Comparison of ENCODE assay signal across 1 cellular context in the genomic region with DNA sequence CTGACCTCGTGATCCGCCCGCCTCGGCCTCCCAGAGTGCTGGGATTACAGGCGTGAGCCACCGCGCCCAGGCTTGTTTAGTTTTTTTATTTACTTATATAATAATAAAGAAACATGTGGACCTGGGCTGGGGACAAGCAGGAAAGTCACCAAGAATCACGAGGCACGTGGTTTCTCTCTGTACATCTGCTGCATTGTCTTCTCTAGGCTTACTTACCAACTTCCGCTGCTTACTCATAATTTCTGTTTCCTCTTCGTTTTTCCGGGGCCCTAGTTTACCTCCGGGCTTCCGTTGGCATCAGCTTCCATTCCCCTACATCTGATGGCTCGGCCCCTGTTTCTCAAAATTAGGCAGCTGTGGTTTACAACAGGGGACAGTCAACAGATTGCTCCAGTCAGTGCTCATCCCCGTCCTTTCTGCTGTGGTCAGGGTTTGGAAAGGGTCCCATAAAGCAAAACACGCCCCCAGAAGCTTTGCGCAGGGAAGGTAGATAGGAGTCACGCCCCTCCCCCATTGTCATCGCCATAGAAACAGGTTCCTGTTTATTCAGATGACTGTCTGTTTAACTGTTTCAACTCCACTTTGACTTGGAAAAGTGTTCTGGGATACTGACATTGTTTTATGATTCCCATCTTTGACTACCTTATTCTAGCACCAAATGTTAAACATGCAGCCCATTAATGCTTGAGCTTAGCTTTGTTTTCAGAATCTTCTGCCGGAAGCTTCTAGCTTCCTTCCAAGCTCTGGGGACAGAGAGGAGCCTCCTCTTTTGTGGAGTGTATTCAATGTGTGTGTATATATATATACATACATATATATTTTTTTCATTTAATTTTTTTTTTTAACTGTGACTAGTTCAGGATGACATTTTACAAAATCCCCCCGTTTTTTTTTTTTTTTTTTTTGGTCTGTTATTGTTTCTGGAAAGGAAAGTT.
A peak's percentile ranks its signal among the peaks of the same experiment; 100 is the strongest.
TF ChIP-seq lines count a peak whose summit lies in the region.

No MANE protein-coding gene starts in this region.

TF ChIP-seq in HepG2, 621 proteins besides CTCF, POLR2A, EP300 and RAD21 (continued from another document):
- TF ChIP-seq, protein P1, sequence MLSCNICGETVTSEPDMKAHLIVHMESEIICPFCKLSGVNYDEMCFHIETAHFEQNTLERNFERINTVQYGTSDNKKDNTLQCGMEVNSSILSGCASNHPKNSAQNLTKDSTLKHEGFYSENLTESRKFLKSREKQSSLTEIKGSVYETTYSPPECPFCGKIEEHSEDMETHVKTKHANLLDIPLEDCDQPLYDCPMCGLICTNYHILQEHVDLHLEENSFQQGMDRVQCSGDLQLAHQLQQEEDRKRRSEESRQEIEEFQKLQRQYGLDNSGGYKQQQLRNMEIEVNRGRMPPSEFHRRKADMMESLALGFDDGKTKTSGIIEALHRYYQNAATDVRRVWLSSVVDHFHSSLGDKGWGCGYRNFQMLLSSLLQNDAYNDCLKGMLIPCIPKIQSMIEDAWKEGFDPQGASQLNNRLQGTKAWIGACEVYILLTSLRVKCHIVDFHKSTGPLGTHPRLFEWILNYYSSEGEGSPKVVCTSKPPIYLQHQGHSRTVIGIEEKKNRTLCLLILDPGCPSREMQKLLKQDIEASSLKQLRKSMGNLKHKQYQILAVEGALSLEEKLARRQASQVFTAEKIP (CRISPR knock-in tag; IDR thresholded peaks at IDR 0.05; ENCODE audit: borderline replicate concordance): no peak
- TF ChIP-seq PCBP1 (IDR thresholded peaks at IDR 0.05; ENCODE audit: borderline replicate concordance, low read depth, low read length) (no peak), ZNF83 (CRISPR knock-in tag; IDR thresholded peaks at IDR 0.05; ENCODE audit: borderline replicate concordance) (no peak), HOXD1 (CRISPR knock-in tag; IDR thresholded peaks at IDR 0.05) (no peak), SOX13 (IDR thresholded peaks at IDR 0.05) (no peak), SOX13 (CRISPR knock-in tag; conservative IDR thresholded peaks at IDR 0.05 in 1 of 2, IDR thresholded peaks at IDR 0.05 in 1 of 2) (no peak), ZNF652 (CRISPR knock-in tag; IDR thresholded peaks at IDR 0.05; ENCODE audit: borderline replicate concordance, low read depth) (peak; percentile 92), ZMAT3 (CRISPR knock-in tag; conservative IDR thresholded peaks at IDR 0.05) (no peak), RFX3 (CRISPR knock-in tag; IDR thresholded peaks at IDR 0.05) (peak; percentile 55; the same call in 1 of the 2 replicates), KDM2A (CRISPR knock-in tag; IDR thresholded peaks at IDR 0.05; ENCODE audit: borderline replicate concordance, low read depth) (no peak), ZNF296 (CRISPR knock-in tag; conservative IDR thresholded peaks at IDR 0.05) (no peak), NFRKB (IDR thresholded peaks at IDR 0.05) (no peak), NR2F2 (IDR thresholded peaks at IDR 0.05; ENCODE audit: borderline replicate concordance, low read depth) (no peak), RBM22 (optimal IDR thresholded peaks at IDR 0.05; ENCODE audit: low read length) (no peak), PHF20 (CRISPR knock-in tag; IDR thresholded peaks at IDR 0.05) (no peak), FOSL2 (CRISPR knock-in tag; IDR thresholded peaks at IDR 0.05) (peak; percentile 41), RFX1 (IDR thresholded peaks at IDR 0.05) (peak; percentile 10; the same call in 1 of the 2 replicates), POGZ (CRISPR knock-in tag; IDR thresholded peaks at IDR 0.05) (no peak), NFIB (CRISPR knock-in tag; IDR thresholded peaks at IDR 0.05; ENCODE audit: borderline replicate concordance) (no peak), RXRB (CRISPR knock-in tag; IDR thresholded peaks at IDR 0.05; ENCODE audit: borderline replicate concordance) (no peak), BRCA1 (CRISPR knock-in tag; IDR thresholded peaks at IDR 0.05) (no peak), ZNF75D (CRISPR knock-in tag; IDR thresholded peaks at IDR 0.05; ENCODE audit: borderline replicate concordance) (no peak), ZNF850 (CRISPR knock-in tag; conservative IDR thresholded peaks at IDR 0.05) (no peak), HIVEP1 (CRISPR knock-in tag; IDR thresholded peaks at IDR 0.05) (no peak), ZFP90 (CRISPR knock-in tag; IDR thresholded peaks at IDR 0.05; ENCODE audit: borderline replicate concordance) (no peak), KDM6A (CRISPR knock-in tag; IDR thresholded peaks at IDR 0.05; ENCODE audit: low read depth) (no peak), TGIF2 (CRISPR knock-in tag; IDR thresholded peaks at IDR 0.05) (no peak), ZNF761 (CRISPR knock-in tag; conservative IDR thresholded peaks at IDR 0.05) (no peak), ZNF766 (CRISPR knock-in tag; IDR thresholded peaks at IDR 0.05; ENCODE audit: borderline replicate concordance) (no peak), NFE2L2 (IDR thresholded peaks at IDR 0.05; ENCODE audit: low read length) (no peak)
- TF ChIP-seq, protein P2, sequence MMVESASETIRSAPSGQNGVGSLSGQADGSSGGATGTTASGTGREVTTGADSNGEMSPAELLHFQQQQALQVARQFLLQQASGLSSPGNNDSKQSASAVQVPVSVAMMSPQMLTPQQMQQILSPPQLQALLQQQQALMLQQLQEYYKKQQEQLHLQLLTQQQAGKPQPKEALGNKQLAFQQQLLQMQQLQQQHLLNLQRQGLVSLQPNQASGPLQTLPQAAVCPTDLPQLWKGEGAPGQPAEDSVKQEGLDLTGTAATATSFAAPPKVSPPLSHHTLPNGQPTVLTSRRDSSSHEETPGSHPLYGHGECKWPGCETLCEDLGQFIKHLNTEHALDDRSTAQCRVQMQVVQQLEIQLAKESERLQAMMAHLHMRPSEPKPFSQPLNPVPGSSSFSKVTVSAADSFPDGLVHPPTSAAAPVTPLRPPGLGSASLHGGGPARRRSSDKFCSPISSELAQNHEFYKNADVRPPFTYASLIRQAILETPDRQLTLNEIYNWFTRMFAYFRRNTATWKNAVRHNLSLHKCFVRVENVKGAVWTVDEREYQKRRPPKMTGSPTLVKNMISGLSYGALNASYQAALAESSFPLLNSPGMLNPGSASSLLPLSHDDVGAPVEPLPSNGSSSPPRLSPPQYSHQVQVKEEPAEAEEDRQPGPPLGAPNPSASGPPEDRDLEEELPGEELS (CRISPR knock-in tag; IDR thresholded peaks at IDR 0.05): no peak
- TF ChIP-seq, protein P3, sequence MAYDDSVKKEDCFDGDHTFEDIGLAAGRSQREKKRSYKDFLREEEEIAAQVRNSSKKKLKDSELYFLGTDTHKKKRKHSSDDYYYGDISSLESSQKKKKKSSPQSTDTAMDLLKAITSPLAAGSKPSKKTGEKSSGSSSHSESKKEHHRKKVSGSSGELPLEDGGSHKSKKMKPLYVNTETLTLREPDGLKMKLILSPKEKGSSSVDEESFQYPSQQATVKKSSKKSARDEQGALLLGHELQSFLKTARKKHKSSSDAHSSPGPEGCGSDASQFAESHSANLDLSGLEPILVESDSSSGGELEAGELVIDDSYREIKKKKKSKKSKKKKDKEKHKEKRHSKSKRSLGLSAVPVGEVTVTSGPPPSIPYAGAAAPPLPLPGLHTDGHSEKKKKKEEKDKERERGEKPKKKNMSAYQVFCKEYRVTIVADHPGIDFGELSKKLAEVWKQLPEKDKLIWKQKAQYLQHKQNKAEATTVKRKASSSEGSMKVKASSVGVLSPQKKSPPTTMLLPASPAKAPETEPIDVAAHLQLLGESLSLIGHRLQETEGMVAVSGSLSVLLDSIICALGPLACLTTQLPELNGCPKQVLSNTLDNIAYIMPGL (CRISPR knock-in tag; IDR thresholded peaks at IDR 0.05; ENCODE audit: borderline replicate concordance in 1 of 2, low read depth in 1 of 2): no peak
- TF ChIP-seq, protein P4, sequence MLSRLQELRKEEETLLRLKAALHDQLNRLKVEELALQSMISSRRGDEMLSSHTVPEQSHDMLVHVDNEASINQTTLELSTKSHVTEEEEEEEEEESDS (CRISPR knock-in tag; IDR thresholded peaks at IDR 0.05; ENCODE audit: borderline replicate concordance): no peak
- TF ChIP-seq, protein P5, sequence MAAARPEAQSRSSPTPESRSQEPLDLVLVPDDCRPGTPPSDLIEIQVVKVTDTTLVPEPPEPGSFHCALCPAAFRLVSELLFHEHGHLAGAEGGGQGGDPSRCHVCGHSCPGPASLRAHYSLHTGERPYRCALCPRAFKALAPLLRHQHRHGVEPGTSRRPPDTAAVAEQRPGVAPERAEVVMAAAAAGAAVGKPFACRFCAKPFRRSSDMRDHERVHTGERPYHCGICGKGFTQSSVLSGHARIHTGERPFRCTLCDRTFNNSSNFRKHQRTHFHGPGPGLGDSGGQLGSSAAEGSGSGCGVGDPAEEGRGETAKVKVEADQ (CRISPR knock-in tag; IDR thresholded peaks at IDR 0.05; ENCODE audit: borderline replicate concordance): no peak
- TF ChIP-seq, protein P6, sequence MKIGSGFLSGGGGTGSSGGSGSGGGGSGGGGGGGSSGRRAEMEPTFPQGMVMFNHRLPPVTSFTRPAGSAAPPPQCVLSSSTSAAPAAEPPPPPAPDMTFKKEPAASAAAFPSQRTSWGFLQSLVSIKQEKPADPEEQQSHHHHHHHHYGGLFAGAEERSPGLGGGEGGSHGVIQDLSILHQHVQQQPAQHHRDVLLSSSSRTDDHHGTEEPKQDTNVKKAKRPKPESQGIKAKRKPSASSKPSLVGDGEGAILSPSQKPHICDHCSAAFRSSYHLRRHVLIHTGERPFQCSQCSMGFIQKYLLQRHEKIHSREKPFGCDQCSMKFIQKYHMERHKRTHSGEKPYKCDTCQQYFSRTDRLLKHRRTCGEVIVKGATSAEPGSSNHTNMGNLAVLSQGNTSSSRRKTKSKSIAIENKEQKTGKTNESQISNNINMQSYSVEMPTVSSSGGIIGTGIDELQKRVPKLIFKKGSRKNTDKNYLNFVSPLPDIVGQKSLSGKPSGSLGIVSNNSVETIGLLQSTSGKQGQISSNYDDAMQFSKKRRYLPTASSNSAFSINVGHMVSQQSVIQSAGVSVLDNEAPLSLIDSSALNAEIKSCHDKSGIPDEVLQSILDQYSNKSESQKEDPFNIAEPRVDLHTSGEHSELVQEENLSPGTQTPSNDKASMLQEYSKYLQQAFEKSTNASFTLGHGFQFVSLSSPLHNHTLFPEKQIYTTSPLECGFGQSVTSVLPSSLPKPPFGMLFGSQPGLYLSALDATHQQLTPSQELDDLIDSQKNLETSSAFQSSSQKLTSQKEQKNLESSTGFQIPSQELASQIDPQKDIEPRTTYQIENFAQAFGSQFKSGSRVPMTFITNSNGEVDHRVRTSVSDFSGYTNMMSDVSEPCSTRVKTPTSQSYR (CRISPR knock-in tag; IDR thresholded peaks at IDR 0.05; ENCODE audit: borderline replicate concordance): peak; percentile 66
- TF ChIP-seq, protein P7, sequence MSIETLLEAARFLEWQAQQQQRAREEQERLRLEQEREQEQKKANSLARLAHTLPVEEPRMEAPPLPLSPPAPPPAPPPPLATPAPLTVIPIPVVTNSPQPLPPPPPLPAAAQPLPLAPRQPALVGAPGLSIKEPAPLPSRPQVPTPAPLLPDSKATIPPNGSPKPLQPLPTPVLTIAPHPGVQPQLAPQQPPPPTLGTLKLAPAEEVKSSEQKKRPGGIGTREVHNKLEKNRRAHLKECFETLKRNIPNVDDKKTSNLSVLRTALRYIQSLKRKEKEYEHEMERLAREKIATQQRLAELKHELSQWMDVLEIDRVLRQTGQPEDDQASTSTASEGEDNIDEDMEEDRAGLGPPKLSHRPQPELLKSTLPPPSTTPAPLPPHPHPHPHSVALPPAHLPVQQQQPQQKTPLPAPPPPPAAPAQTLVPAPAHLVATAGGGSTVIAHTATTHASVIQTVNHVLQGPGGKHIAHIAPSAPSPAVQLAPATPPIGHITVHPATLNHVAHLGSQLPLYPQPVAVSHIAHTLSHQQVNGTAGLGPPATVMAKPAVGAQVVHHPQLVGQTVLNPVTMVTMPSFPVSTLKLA (IDR thresholded peaks at IDR 0.05): 0 out of 2 replicates have a peak, but pooled peaks have one; percentile 16
- TF ChIP-seq, protein P8, sequence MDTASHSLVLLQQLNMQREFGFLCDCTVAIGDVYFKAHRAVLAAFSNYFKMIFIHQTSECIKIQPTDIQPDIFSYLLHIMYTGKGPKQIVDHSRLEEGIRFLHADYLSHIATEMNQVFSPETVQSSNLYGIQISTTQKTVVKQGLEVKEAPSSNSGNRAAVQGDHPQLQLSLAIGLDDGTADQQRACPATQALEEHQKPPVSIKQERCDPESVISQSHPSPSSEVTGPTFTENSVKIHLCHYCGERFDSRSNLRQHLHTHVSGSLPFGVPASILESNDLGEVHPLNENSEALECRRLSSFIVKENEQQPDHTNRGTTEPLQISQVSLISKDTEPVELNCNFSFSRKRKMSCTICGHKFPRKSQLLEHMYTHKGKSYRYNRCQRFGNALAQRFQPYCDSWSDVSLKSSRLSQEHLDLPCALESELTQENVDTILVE (CRISPR knock-in tag; IDR thresholded peaks at IDR 0.05): no peak
- TF ChIP-seq, protein P9, sequence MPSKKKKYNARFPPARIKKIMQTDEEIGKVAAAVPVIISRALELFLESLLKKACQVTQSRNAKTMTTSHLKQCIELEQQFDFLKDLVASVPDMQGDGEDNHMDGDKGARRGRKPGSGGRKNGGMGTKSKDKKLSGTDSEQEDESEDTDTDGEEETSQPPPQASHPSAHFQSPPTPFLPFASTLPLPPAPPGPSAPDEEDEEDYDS (CRISPR knock-in tag; IDR thresholded peaks at IDR 0.05): no peak
- TF ChIP-seq, protein P10, sequence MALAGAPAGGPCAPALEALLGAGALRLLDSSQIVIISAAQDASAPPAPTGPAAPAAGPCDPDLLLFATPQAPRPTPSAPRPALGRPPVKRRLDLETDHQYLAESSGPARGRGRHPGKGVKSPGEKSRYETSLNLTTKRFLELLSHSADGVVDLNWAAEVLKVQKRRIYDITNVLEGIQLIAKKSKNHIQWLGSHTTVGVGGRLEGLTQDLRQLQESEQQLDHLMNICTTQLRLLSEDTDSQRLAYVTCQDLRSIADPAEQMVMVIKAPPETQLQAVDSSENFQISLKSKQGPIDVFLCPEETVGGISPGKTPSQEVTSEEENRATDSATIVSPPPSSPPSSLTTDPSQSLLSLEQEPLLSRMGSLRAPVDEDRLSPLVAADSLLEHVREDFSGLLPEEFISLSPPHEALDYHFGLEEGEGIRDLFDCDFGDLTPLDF (CRISPR knock-in tag; IDR thresholded peaks at IDR 0.05): no peak
TF ChIP-seq in HepG2: peak in this region for 6.
